In genomic region chr22:50582562-50583293, GRCh38 we compare ENCODE assay signal across 8 cellular contexts. TPM values are rescaled to one million over a fixed set of nuclear protein-coding genes. Genes with fewer than 3 reads are reported as not detected.
DNase-seq lines count a peak whose midpoint lies in the region; ATAC-seq, FAIRE-seq and TF ChIP-seq lines count a peak whose summit lies in the region.

A gene with protein sequence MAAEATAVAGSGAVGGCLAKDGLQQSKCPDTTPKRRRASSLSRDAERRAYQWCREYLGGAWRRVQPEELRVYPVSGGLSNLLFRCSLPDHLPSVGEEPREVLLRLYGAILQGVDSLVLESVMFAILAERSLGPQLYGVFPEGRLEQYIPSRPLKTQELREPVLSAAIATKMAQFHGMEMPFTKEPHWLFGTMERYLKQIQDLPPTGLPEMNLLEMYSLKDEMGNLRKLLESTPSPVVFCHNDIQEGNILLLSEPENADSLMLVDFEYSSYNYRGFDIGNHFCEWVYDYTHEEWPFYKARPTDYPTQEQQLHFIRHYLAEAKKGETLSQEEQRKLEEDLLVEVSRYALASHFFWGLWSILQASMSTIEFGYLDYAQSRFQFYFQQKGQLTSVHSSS (minus strand): TSS chr22:50582849. CDS start chr22:50582781, 68 bp downstream.

- H3K27ac ChIP-seq in pancreas: peak within 1 kb of the TSS; percentile 96 to 99 (median 96)
- peak within 1 kb of the TSS; percentile 83 to 95 for H3K27ac ChIP-seq in tibial artery

- H3K27me3 ChIP-seq in adipocyte (replicated peaks; ENCODE audit: control insufficient read depth, insufficient read depth, low read length) (no peaks in the 10 kb centered on the region), pancreas (no peaks in the 10 kb centered on the region), tibial artery (peaks cover 0 to 15% of the 10 kb centered on the region in 2 donors)

- intact Hi-C loops in Right ventricle myocardium superior (cut with DNase I): loop anchor here (5.0 kb wide), 1 partner anchor 50 kb away; no protein-coding TSS in a partner anchor
- intact Hi-C loops in pancreas (cut with DNase I): no loop called here
- intact Hi-C loops in tibial artery (cut with DNase I; ENCODE audit: low total_unique reads): loop anchor here (5.0 kb wide), 1 partner anchor 55 kb away; the partner anchor contains the start of gene SCO2

- 0% methylated on average over 76 to 90 of the region's 90 CpGs for whole genome bisulfite sequencing in pancreas, 2 donors

- ATAC-seq in HG02798 (IDR thresholded peaks at IDR 0.05; ENCODE audit: poor library complexity, unreplicated experiment) (peak; percentile 94), Right ventricle myocardium superior (ENCODE audit: poor library complexity) (peak; percentile 95), pancreas (peak; percentile 94 to 98 (median 94))

- H3K9ac ChIP-seq in adipocyte (ENCODE audit: low read length): peak within 1 kb of the TSS; percentile 98

- no peak for TF ChIP-seq CTCF in GM12875 (IDR thresholded peaks at IDR 0.05; ENCODE audit: borderline replicate concordance, insufficient read depth, low read depth, low read length)
- no peak for TF ChIP-seq CTCF in pancreas (IDR thresholded peaks at IDR 0.05)
- TF ChIP-seq CTCF in tibial artery (IDR thresholded peaks at IDR 0.05): no peak

- H3K4me1 ChIP-seq in adipocyte (ENCODE audit: control insufficient read depth, insufficient read depth, low read length) (peaks cover 33% of the 10 kb centered on the region), pancreas (peaks cover 0 to 10% (median 0%) of the 10 kb centered on the region in 3 donors), tibial artery (peaks cover 0 to 35% (median 29%) of the 10 kb centered on the region in 4 donors)

- FAIRE-seq in pancreas (lab: Jason Lieb, UNC): peak; percentile 93

- H3K4me3 ChIP-seq in GM12875 (ENCODE audit: low read depth, low read length): peak within 1 kb of the TSS; percentile 95
- peak within 1 kb of the TSS; percentile 86 for H3K4me3 ChIP-seq in adipocyte (ENCODE audit: low read length)
- peak within 1 kb of the TSS; percentile 70 to 91 (median 88) for H3K4me3 ChIP-seq in pancreas
- peak within 1 kb of the TSS; percentile 60 to 80 for H3K4me3 ChIP-seq in tibial artery

- H3K9me3 ChIP-seq in adipocyte (ENCODE audit: control insufficient read depth, low read length) (no peaks in the 10 kb centered on the region), pancreas (no peaks in the 10 kb centered on the region), tibial artery (no peaks in the 10 kb centered on the region)

- DNase-seq in NCI-H1436 (lab: John Stamatoyannopoulos, UW) (peak; percentile 99), T follicular helper cell (ENCODE audit: low read depth) (peak; percentile 97), adipocyte (ENCODE audit: low read depth) (peak; percentile 100), Right ventricle myocardium superior (peak; percentile 99), pancreas (peak; percentile 98 to 100 (median 99)), tibial artery (peak; percentile 97 to 99)

- H3K36me3 ChIP-seq in adipocyte (ENCODE audit: control insufficient read depth, insufficient read depth, low read length, severe bottlenecking): no peaks in the 10 kb centered on the region
- no peaks in the 10 kb centered on the region for H3K36me3 ChIP-seq in pancreas
- peaks cover 0 to 3% (median 0%) of the 10 kb centered on the region in 3 donors for H3K36me3 ChIP-seq in tibial artery

RNA-seq across cellular contexts. Expression of the gene that starts here (rescaled TPM):
- total RNA-seq in Right ventricle myocardium superior (36.0 TPM), pancreas (10 to 100 TPM; 20.4 to 55.5 (median 28.3) TPM)
- polyA plus RNA-seq in pancreas: 100 to 1,000 TPM; 236 to 283 TPM

Comparison
In these comparisons a context has a peak if more than half of its experiments do, and no peak if none do; other contexts are left out.
1. Peak in every context shown above with its lines: DNase-seq, ATAC-seq, H3K4me3 ChIP-seq and H3K27ac ChIP-seq.
2. intact Hi-C loops: an anchor here in Right ventricle myocardium superior (5.0 kb wide) and tibial artery (5.0 kb wide); none called in pancreas.